In genomic region chr4:70996014-70996353, GRCh38 we compare ENCODE assay signal across 11 cellular contexts. TPM values are rescaled to one million over a fixed set of nuclear protein-coding genes. Genes with fewer than 3 reads are reported as not detected.
A peak's percentile ranks its signal among the peaks of the same experiment; 100 is the strongest.
DNase-seq lines count a peak whose midpoint lies in the region; ATAC-seq, FAIRE-seq and TF ChIP-seq lines count a peak whose summit lies in the region.
"Had no signal": no experiment of that assay in that cellular context is flagged by ENCODE, and none has a peak within 500 bp of the region (broad histone marks: within the 10 kb centered on the region; RNA-seq: fewer than 3 reads in every experiment).

No MANE protein-coding gene starts in this region.

- H3K4me3 ChIP-seq in SK-N-SH (ENCODE audit: low read depth in 2 of 2, low read length in 1 of 2) (no peak overlapping the region), Peyer's patch (peak overlapping the region in 3 of 4 donors; percentile 3 to 91 (median 85)), dorsolateral prefrontal cortex (peak overlapping the region in 46 of 59 donors; percentile 5 to 95 (median 42))
- H3K4me3 ChIP-seq: A549 had no signal

- H3K4me2 ChIP-seq in SK-N-SH = peak overlapping the region; percentile 72; the same call in 1 of the 2 replicates

- H3K9me3 Mint-ChIP-seq in stimulated activated memory B cell treated with anti-CD40 and anti-IgM and Interleukin-4, amounts not matched to agents 10 μg/mL and 1 μg/mL and 100 μg/mL, for 72 hours = no peaks in the 10 kb centered on the region

- TF ChIP-seq CTCF in SK-N-SH (IDR thresholded peaks at IDR 0.05) = no peak
- no peak for TF ChIP-seq CTCF in Peyer's patch (IDR thresholded peaks at IDR 0.05)
- TF ChIP-seq CTCF in dorsolateral prefrontal cortex (IDR thresholded peaks at IDR 0.05 in 54 of 56, conservative IDR thresholded peaks at IDR 0.05 in 2 of 56; ENCODE audit: low read depth in 1 of 56, partially characterized antibody in 56 of 56) = no peak
- no peak for TF ChIP-seq CTCF in D721Med (IDR thresholded peaks at IDR 0.05; ENCODE audit: insufficient read depth, missing control alignments)
- no peak for TF ChIP-seq CTCF in RWPE1 (conservative IDR thresholded peaks at IDR 0.05; ENCODE audit: low read depth)

- CTCF ChIA-PET in SK-N-SH (lab: Yijun Ruan, JAX) (interaction anchor here (0.7 to 2.6 kb wide), 5 partner anchors 13 to 344 kb away, joined by 3 to 20 read pairs (median 4); no protein-coding TSS in a partner anchor), RWPE1 (lab: Yijun Ruan, JAX) (interaction anchor here (0.6 to 0.7 kb wide), 2 partner anchors 1119 to 1916 kb away, joined by 3 to 5 read pairs; no protein-coding TSS in a partner anchor)

- no peak overlapping the region; the same call in 1 of the 2 replicates for H3K9ac ChIP-seq in SK-N-SH

- peak overlapping the region; percentile 98 for H3K4me3 Mint-ChIP-seq in stimulated activated memory B cell treated with anti-CD40 and anti-IgM and Interleukin-4, amounts not matched to agents 10 μg/mL and 1 μg/mL and 100 μg/mL, for 72 hours

- H3K9me3 ChIP-seq in SK-N-SH (peaks cover 4% of the 10 kb centered on the region; the same call in 1 of the 2 replicates), Peyer's patch (no peaks in the 10 kb centered on the region)

- H3K36me3 ChIP-seq in SK-N-SH (replicated peaks in 1 of 2; ENCODE audit: control insufficient read depth in 1 of 2, insufficient read depth in 2 of 2, low read length in 1 of 2) (peaks cover 0 to 37% of the 10 kb centered on the region in 2 experiments), Peyer's patch (peaks cover 0 to 11% (median 0%) of the 10 kb centered on the region in 3 donors)

- H3K27ac Mint-ChIP-seq in stimulated activated memory B cell treated with anti-CD40 and anti-IgM and Interleukin-4, amounts not matched to agents 10 μg/mL and 1 μg/mL and 100 μg/mL, for 72 hours = peak overlapping the region; percentile 87

- H3K9me2 ChIP-seq in SK-N-SH = no peaks in the 10 kb centered on the region

- H2AFZ ChIP-seq in SK-N-SH (ENCODE audit: low read depth) = no peak overlapping the region

- no peaks in the 10 kb centered on the region for H4K20me1 ChIP-seq in SK-N-SH (ENCODE audit: insufficient read depth)

- no peak overlapping the region for H3K27ac ChIP-seq in SK-N-SH (ENCODE audit: low read depth in 2 of 2, low read length in 1 of 2)
- H3K27ac ChIP-seq in Peyer's patch = peak overlapping the region in 2 of 4 donors; percentile 39 to 92
- peak overlapping the region in 12 of 59 donors; percentile 13 to 57 (median 34) for H3K27ac ChIP-seq in dorsolateral prefrontal cortex
- H3K27ac ChIP-seq in RWPE1 = no peak overlapping the region
- H3K27ac ChIP-seq: A549 had no signal

- no peaks in the 10 kb centered on the region for H3K27me3 Mint-ChIP-seq in stimulated activated memory B cell treated with anti-CD40 and anti-IgM and Interleukin-4, amounts not matched to agents 10 μg/mL and 1 μg/mL and 100 μg/mL, for 72 hours

- no peak for FAIRE-seq in D721Med (lab: Jason Lieb, UNC)
- FAIRE-seq: A549 had no signal

- peaks cover 38% of the 10 kb centered on the region for H3K36me3 Mint-ChIP-seq in stimulated activated memory B cell treated with anti-CD40 and anti-IgM and Interleukin-4, amounts not matched to agents 10 μg/mL and 1 μg/mL and 100 μg/mL, for 72 hours

- H3F3A ChIP-seq in SK-N-SH (replicated peaks; ENCODE audit: insufficient read depth) = peaks cover 8% of the 10 kb centered on the region

- peaks cover 73% of the 10 kb centered on the region for H3K4me1 Mint-ChIP-seq in stimulated activated memory B cell treated with anti-CD40 and anti-IgM and Interleukin-4, amounts not matched to agents 10 μg/mL and 1 μg/mL and 100 μg/mL, for 72 hours

- ATAC-seq in SK-N-SH treated with all-trans-retinoic acid at 6 μM for 48 hours (no peak), HG03108 (IDR thresholded peaks at IDR 0.05; ENCODE audit: unreplicated experiment) (no peak)
- no peak for ATAC-seq in stimulated activated memory B cell treated with anti-CD40 and anti-IgM and Interleukin-4, amounts not matched to agents 10 μg/mL and 1 μg/mL and 100 μg/mL, for 72 hours
- ATAC-seq: A549, HCT116, right cardiac atrium had no signal

- intact Hi-C loops in dorsolateral prefrontal cortex (cut with DNase I) = no loop called here

- POLR2A ChIA-PET in SK-N-SH (lab: Yijun Ruan, JAX) (interaction anchor here (1.1 kb wide), 1 partner anchor 13 kb away, joined by 3 read pairs; no protein-coding TSS in a partner anchor), RWPE1 (lab: Yijun Ruan, JAX; ENCODE audit: low non-redundant PET) (no interaction called here)

- WGBS in SK-N-SH (ENCODE audit: low lambda C conversion rate) = 80% methylated on average over 4 of the region's 4 CpGs

- H3K4me1 ChIP-seq in SK-N-SH (ENCODE audit: control insufficient read depth in 1 of 2, insufficient read depth in 2 of 2, low read depth in 1 of 2, low read length in 1 of 2) = peaks cover 7 to 10% of the 10 kb centered on the region in 2 experiments; a peak in 2 of 4 replicates
- peaks cover 0 to 40% (median 4%) of the 10 kb centered on the region in 4 donors for H3K4me1 ChIP-seq in Peyer's patch
- H3K4me1 ChIP-seq: A549 had no signal

- TF ChIP-seq POLR2A in Peyer's patch (IDR thresholded peaks at IDR 0.05) = no peak

- no peak for DNase-seq in SK-N-SH
- DNase-seq in Peyer's patch = peak in 1 of 3 donors; percentile 26
- DNase-seq in dorsolateral prefrontal cortex = peak in 2 of 10 donors; percentile 6 to 54
- no peak for DNase-seq in D721Med (ENCODE audit: insufficient read length, low spot score)
- DNase-seq in RWPE1 (ENCODE audit: low spot score) = no peak
- DNase-seq: right cardiac atrium had no signal

- TF ChIP-seq RAD21 in SK-N-SH (IDR thresholded peaks at IDR 0.05; ENCODE audit: low read length) = no peak

- H3K27me3 ChIP-seq in SK-N-SH (ENCODE audit: insufficient read depth) (no peaks in the 10 kb centered on the region), Peyer's patch (no peaks in the 10 kb centered on the region), dorsolateral prefrontal cortex (no peaks in the 10 kb centered on the region)

- peaks cover 74% of the 10 kb centered on the region for H3K79me2 ChIP-seq in SK-N-SH (ENCODE audit: insufficient read depth)

- TF ChIP-seq EP300 in SK-N-SH (IDR thresholded peaks at IDR 0.05; ENCODE audit: borderline replicate concordance in 1 of 2, low read depth in 1 of 2, low read length in 1 of 2) = no peak

TF ChIP-seq in SK-N-SH, 30 proteins besides CTCF, POLR2A, EP300 and RAD21 (continues in another document):
- TF ChIP-seq POLR2AphosphoS5 (IDR thresholded peaks at IDR 0.05; ENCODE audit: low read depth, low read length) (no peak), ZBTB33 (IDR thresholded peaks at IDR 0.05; ENCODE audit: borderline replicate concordance, low read depth) (no peak), GATA2 (CRISPR knock-in tag; IDR thresholded peaks at IDR 0.05) (no peak), SMC3 (IDR thresholded peaks at IDR 0.05; ENCODE audit: low read depth, low read length) (no peak), TEAD4 (IDR thresholded peaks at IDR 0.05; ENCODE audit: borderline replicate concordance, insufficient read depth) (no peak)
- TF ChIP-seq, protein P1, sequence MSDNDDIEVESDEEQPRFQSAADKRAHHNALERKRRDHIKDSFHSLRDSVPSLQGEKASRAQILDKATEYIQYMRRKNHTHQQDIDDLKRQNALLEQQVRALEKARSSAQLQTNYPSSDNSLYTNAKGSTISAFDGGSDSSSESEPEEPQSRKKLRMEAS (IDR thresholded peaks at IDR 0.05; ENCODE audit: low read depth) = no peak

TF ChIP-seq in SK-N-SH treated with all-trans-retinoic acid at 6 μM for 48 hours, 23 proteins besides CTCF, POLR2A, EP300 and RAD21 (continues in another document):
- no peak for TF ChIP-seq ARNTL (CRISPR knock-in tag; IDR thresholded peaks at IDR 0.05; ENCODE audit: borderline replicate concordance, low read depth)
- no peak for TF ChIP-seq ZNF70 (CRISPR knock-in tag; IDR thresholded peaks at IDR 0.05)
- no peak for TF ChIP-seq ZC3H10 (CRISPR knock-in tag; IDR thresholded peaks at IDR 0.05)
- TF ChIP-seq BACH2 (CRISPR knock-in tag; IDR thresholded peaks at IDR 0.05; ENCODE audit: borderline replicate concordance) = no peak
- TF ChIP-seq TCF4 (CRISPR knock-in tag; IDR thresholded peaks at IDR 0.05; ENCODE audit: borderline replicate concordance) = no peak
- TF ChIP-seq, protein P2, sequence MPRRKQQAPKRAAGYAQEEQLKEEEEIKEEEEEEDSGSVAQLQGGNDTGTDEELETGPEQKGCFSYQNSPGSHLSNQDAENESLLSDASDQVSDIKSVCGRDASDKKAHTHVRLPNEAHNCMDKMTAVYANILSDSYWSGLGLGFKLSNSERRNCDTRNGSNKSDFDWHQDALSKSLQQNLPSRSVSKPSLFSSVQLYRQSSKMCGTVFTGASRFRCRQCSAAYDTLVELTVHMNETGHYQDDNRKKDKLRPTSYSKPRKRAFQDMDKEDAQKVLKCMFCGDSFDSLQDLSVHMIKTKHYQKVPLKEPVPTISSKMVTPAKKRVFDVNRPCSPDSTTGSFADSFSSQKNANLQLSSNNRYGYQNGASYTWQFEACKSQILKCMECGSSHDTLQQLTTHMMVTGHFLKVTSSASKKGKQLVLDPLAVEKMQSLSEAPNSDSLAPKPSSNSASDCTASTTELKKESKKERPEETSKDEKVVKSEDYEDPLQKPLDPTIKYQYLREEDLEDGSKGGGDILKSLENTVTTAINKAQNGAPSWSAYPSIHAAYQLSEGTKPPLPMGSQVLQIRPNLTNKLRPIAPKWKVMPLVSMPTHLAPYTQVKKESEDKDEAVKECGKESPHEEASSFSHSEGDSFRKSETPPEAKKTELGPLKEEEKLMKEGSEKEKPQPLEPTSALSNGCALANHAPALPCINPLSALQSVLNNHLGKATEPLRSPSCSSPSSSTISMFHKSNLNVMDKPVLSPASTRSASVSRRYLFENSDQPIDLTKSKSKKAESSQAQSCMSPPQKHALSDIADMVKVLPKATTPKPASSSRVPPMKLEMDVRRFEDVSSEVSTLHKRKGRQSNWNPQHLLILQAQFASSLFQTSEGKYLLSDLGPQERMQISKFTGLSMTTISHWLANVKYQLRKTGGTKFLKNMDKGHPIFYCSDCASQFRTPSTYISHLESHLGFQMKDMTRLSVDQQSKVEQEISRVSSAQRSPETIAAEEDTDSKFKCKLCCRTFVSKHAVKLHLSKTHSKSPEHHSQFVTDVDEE (CRISPR knock-in tag; IDR thresholded peaks at IDR 0.05) = no peak

RNA-seq across cellular contexts. Expression of gene DCK, which starts 2.5 kb away (rescaled TPM):
- 5.7 and 6.6 TPM in 2 replicates for polyA plus RNA-seq in SK-N-SH (2012; rRNA removed)
- polyA plus RNA-seq in SK-N-SH (2012; cell fraction: cytosol; rRNA removed) = 11.0 and 12.2 TPM in 2 replicates
- polyA plus RNA-seq in SK-N-SH (2012; cell fraction: nucleus; rRNA removed) = 2.3 and 3.6 TPM in 2 replicates
- 10 to 100 TPM in 2 of 4 donors, 1 to 10 TPM in 2; 7.2 to 28.9 (median 9.5) TPM for total RNA-seq in Peyer's patch
- total RNA-seq in dorsolateral prefrontal cortex = 10 to 100 TPM; 12.5 to 37.5 (median 22.1) TPM

Comparison
In these comparisons a context has a peak if more than half of its experiments do, and no peak if none do; other contexts are left out.
1. H3K4me3 ChIP-seq: peak in Peyer's patch (3 of 4) and dorsolateral prefrontal cortex (46 of 59); none in SK-N-SH (0 of 2).